9 cellular contexts compared by ENCODE assay signal in the genomic region with DNA sequence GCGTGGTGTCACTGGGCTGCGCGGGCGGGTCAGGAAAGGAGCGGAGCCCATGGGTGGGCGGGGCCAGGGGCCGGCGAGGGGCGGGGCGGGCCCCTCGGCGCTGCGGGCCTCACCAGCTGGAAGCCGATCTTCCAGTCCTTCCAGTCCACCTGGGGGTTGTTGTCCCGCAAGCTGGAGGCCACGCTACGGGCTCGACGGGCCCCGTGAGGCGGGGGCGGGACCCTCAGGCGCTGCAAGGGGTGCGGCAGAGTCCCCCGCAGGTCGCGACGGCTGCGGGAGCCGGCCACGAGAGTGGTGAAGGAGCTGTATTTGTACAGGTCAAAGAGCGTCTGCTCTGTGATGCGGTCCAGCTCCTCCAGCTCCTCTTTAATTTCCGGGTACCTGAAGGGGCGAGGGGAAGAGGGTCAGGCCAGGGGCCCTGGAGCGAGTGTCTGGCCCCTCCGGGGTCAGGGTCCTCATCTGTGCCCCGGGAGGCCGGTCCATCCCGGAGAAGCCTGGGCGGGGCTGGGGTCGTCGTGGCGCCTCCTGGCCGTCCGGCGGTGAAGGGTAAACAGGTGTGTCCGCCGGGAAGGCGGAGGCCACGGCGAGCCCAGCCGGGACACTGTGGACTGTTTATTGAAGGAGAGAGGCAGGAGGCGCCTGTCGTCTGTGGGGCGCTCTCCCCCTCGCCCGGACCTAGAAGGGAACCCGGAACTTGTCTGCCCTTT. TPM values are rescaled to one million over a fixed set of nuclear protein-coding genes. Genes with fewer than 3 reads are reported as not detected.
DNase-seq lines count a peak whose midpoint lies in the region; ATAC-seq, FAIRE-seq and TF ChIP-seq lines count a peak whose summit lies in the region.
"Had no signal": no experiment of that assay in that cellular context is flagged by ENCODE, and none has a peak within 500 bp of the region (broad histone marks: within the 10 kb centered on the region; RNA-seq: fewer than 3 reads in every experiment).

No MANE protein-coding gene starts in this region.

- intact Hi-C loops in activated CD4-positive, alpha-beta T cell treated with anti-CD3 and anti-CD28 coated beads for 36 hours (cut with DNase I, micrococcal nuclease) = loop anchor here in 1 of 2 experiments (1.0 kb wide), 2 partner anchors 21 to 27 kb away; a partner anchor contains a TSS
- intact Hi-C loops in lower leg skin (cut with DNase I; ENCODE audit: low total_unique reads) = no loop called here

- peak overlapping the region; percentile 42 for H3K9ac ChIP-seq in HUES6 (ENCODE audit: low read length)

- peaks cover 1% of the 10 kb centered on the region; the same call in 1 of the 2 replicates for H3K27me3 ChIP-seq in BJ (ENCODE audit: control insufficient read depth, insufficient read depth, low read length)
- H3K27me3 ChIP-seq in HUES6 (ENCODE audit: control insufficient read depth, insufficient read depth, low read length) = no peaks in the 10 kb centered on the region

- CTCF ChIA-PET in BJ (lab: Yijun Ruan, JAX) = interaction anchor here (0.6 to 1.7 kb wide), 8 partner anchors 11 to 102 kb away, joined by 3 to 7 read pairs (median 4); a partner anchor contains a TSS
- CTCF ChIA-PET in activated CD4-positive, alpha-beta T cell treated with anti-CD3 and anti-CD28 coated beads for 36 hours (lab: Charles Lee) = interaction anchor here (0.6 to 1.5 kb wide), 10 partner anchors 10 to 573 kb away, joined by 3 to 5 read pairs (median 4); no protein-coding TSS in a partner anchor

- H3K36me3 Mint-ChIP-seq in activated CD4-positive, alpha-beta T cell treated with anti-CD3 and anti-CD28 coated beads for 36 hours (ENCODE audit: low read depth) = no peaks in the 10 kb centered on the region

- H3K4me3 ChIP-seq in BJ (ENCODE audit: low read depth, low read length) = peak overlapping the region; percentile 63
- H3K4me3 ChIP-seq in HUES6 (ENCODE audit: low read depth, low read length) = peak overlapping the region; percentile 66
- H3K4me3 ChIP-seq in lower leg skin (ENCODE audit: low read depth, poor library complexity, severe bottlenecking) = peak overlapping the region; percentile 44

- peak; percentile 63 for ATAC-seq in activated CD4-positive, alpha-beta T cell treated with anti-CD3 and anti-CD28 coated beads for 36 hours
- no peak for ATAC-seq in HG02763 (IDR thresholded peaks at IDR 0.05; ENCODE audit: unreplicated experiment)

- FAIRE-seq in D721Med (lab: Jason Lieb, UNC) = no peak

- WGBS in lower leg skin, 2 donors = 2 to 5% methylated on average over 50 to 59 of the region's 59 CpGs

- no peaks in the 10 kb centered on the region for H3K9me3 ChIP-seq in HUES6 (ENCODE audit: control insufficient read depth, insufficient read depth, low read depth, low read length)

- H3K4me1 Mint-ChIP-seq in activated CD4-positive, alpha-beta T cell treated with anti-CD3 and anti-CD28 coated beads for 36 hours = peaks cover 41% of the 10 kb centered on the region

- H3K9me3 Mint-ChIP-seq in activated CD4-positive, alpha-beta T cell treated with anti-CD3 and anti-CD28 coated beads for 36 hours (ENCODE audit: low read depth) = no peaks in the 10 kb centered on the region

- peaks cover 12% of the 10 kb centered on the region; the same call in 1 of the 2 replicates for H3K4me1 ChIP-seq in HUES6 (ENCODE audit: control insufficient read depth, insufficient read depth, low read length)

- TF ChIP-seq CTCF in BJ (IDR thresholded peaks at IDR 0.05; ENCODE audit: insufficient read depth, low read depth, low read length) = peak; percentile 12; the same call in 1 of the 2 replicates
- TF ChIP-seq CTCF in lower leg skin (IDR thresholded peaks at IDR 0.05) = no peak
- TF ChIP-seq CTCF in D721Med (IDR thresholded peaks at IDR 0.05; ENCODE audit: insufficient read depth, missing control alignments) = no peak

- H3K27me3 Mint-ChIP-seq in activated CD4-positive, alpha-beta T cell treated with anti-CD3 and anti-CD28 coated beads for 36 hours = no peaks in the 10 kb centered on the region

- POLR2A ChIA-PET in BJ (lab: Charles Lee) = no interaction called here
- POLR2A ChIA-PET in activated CD4-positive, alpha-beta T cell treated with anti-CD3 and anti-CD28 coated beads for 36 hours (lab: Charles Lee) = interaction anchor here (0.6 to 1.0 kb wide), 4 partner anchors 27 to 580 kb away, joined by 3 read pairs; a partner anchor contains a TSS

- peak overlapping the region; percentile 68 for H3K4me3 Mint-ChIP-seq in activated CD4-positive, alpha-beta T cell treated with anti-CD3 and anti-CD28 coated beads for 36 hours

- no peaks in the 10 kb centered on the region for H3K36me3 ChIP-seq in BJ (ENCODE audit: control insufficient read depth, insufficient read depth, low read length)
- peaks cover 30% of the 10 kb centered on the region for H3K36me3 ChIP-seq in HUES6 (ENCODE audit: control insufficient read depth, insufficient read depth, low read length)

- no peak for DNase-seq in BJ (ENCODE audit: low read depth)
- peak; percentile 84 for DNase-seq in activated CD4-positive, alpha-beta T cell treated with anti-CD3 and anti-CD28 coated beads for 36 hours
- DNase-seq in lower leg skin (ENCODE audit: low spot score in 2 of 2) = peak; percentile 70 to 94
- peak; percentile 30 for DNase-seq in stimulated activated CD8-positive, alpha-beta memory T cell treated with anti-CD3 and anti-CD28 coated beads, Interleukin-12 subunit alpha, Interleukin-12 subunit beta, amount 100 ng/mL, for 24 hours (ENCODE audit: extremely low read depth)
- no peak for DNase-seq in D721Med (ENCODE audit: insufficient read length, low spot score)

- peak overlapping the region; percentile 63 for H3K27ac Mint-ChIP-seq in activated CD4-positive, alpha-beta T cell treated with anti-CD3 and anti-CD28 coated beads for 36 hours

- H3K27ac ChIP-seq in HUES6 (ENCODE audit: low read depth, low read length) = no peak overlapping the region
- H3K27ac ChIP-seq in cingulate gyrus (ENCODE audit: low read depth, low read length) = peak overlapping the region; percentile 19

- TF ChIP-seq POLR2A in lower leg skin (IDR thresholded peaks at IDR 0.05) = peak in 1 of 2 donors; percentile 13

RNA-seq across cellular contexts. Expression of a gene that starts 11.9 kb away (rescaled TPM):
- polyA plus RNA-seq in BJ (2011; rRNA removed) = 0.18 and 0.36 TPM in 2 replicates
- polyA minus RNA-seq in BJ (2011; rRNA and poly(A)+ RNA removed) = 0.57 TPM in 1 of 2 replicates, not detected in the other
- total RNA-seq in activated CD4-positive, alpha-beta T cell treated with anti-CD3 and anti-CD28 coated beads for 36 hours = under 1 TPM in 1 of 2 experiments, not detected in 1; 0.05 TPM
- total RNA-seq in lower leg skin = 100 to 1,000 TPM in 3 of 4 donors, 10 to 100 TPM in 1; 74.6 to 139 (median 119) TPM
- total RNA-seq: temporal lobe had no signal

RNA-seq across cellular contexts. Expression of a gene that starts 20.5 kb away (rescaled TPM):
- polyA plus RNA-seq in BJ (2011; rRNA removed) = 23.4 and 67.2 TPM in 2 replicates
- 20.7 and 23.3 TPM in 2 replicates for polyA minus RNA-seq in BJ (2011; rRNA and poly(A)+ RNA removed)
- total RNA-seq in activated CD4-positive, alpha-beta T cell treated with anti-CD3 and anti-CD28 coated beads for 36 hours = 1 to 10 TPM in 1 of 2 experiments, under 1 TPM in 1; 0.57 to 1.1 TPM
- total RNA-seq in lower leg skin = 100 to 1,000 TPM; 174 to 298 (median 196) TPM

RNA-seq across cellular contexts. Expression of a gene that starts 21.6 kb away (rescaled TPM):
- 170 and 217 TPM in 2 replicates for polyA plus RNA-seq in BJ (2011; rRNA removed)
- 134 and 147 TPM in 2 replicates for polyA minus RNA-seq in BJ (2011; rRNA and poly(A)+ RNA removed)
- 10 to 100 TPM; 42.1 to 58.7 TPM for total RNA-seq in activated CD4-positive, alpha-beta T cell treated with anti-CD3 and anti-CD28 coated beads for 36 hours
- total RNA-seq in lower leg skin = 100 to 1,000 TPM; 104 to 252 (median 186) TPM

RNA-seq across cellular contexts. Expression of a gene that starts 53.0 kb away (rescaled TPM):
- 0.10 TPM in 1 of 2 replicates, not detected in the other for polyA plus RNA-seq in BJ (2011; rRNA removed)
- polyA minus RNA-seq in BJ (2011; rRNA and poly(A)+ RNA removed) = 0.43 TPM in 1 of 2 replicates, not detected in the other
- not detected for total RNA-seq in activated CD4-positive, alpha-beta T cell treated with anti-CD3 and anti-CD28 coated beads for 36 hours
- total RNA-seq in lower leg skin = 10 to 100 TPM; 10.6 to 34.1 (median 22.4) TPM
- total RNA-seq: temporal lobe had no signal

Comparison
In these comparisons a context has a peak if more than half of its experiments do, and no peak if none do; other contexts are left out.
1. DNase-seq: peak in activated CD4-positive, alpha-beta T cell treated with anti-CD3 and anti-CD28 coated beads for 36 hours (single experiment), lower leg skin (2 of 2) and stimulated activated CD8-positive, alpha-beta memory T cell treated with anti-CD3 and anti-CD28 coated beads, Interleukin-12 subunit alpha, Interleukin-12 subunit beta, amount 100 ng/mL, for 24 hours (single experiment); none in BJ (single experiment) and D721Med (single experiment).
2. RNA of a gene that starts 11.9 kb away (total RNA-seq): 74.6 to 139 TPM in lower leg skin; 0.05 TPM in activated CD4-positive, alpha-beta T cell treated with anti-CD3 and anti-CD28 coated beads for 36 hours; every median in the first group is over 10 times any median in the second.
3. RNA of a gene that starts 20.5 kb away (total RNA-seq): 174 to 298 TPM in lower leg skin; 0.57 to 1.1 TPM in activated CD4-positive, alpha-beta T cell treated with anti-CD3 and anti-CD28 coated beads for 36 hours; every median in the first group is over 10 times any median in the second.
4. Peak in every context shown above with its lines, with median percentiles within 50 percentile points of each other: H3K4me3 ChIP-seq.